9 cellular contexts compared by ENCODE assay signal in genomic region chr11:128716231-128716630, GRCh38. TPM values are rescaled to one million over a fixed set of nuclear protein-coding genes. Genes with fewer than 3 reads are reported as not detected.
A peak's percentile ranks its signal among the peaks of the same experiment; 100 is the strongest.
DNase-seq lines count a peak whose midpoint lies in the region; ATAC-seq and TF ChIP-seq lines count a peak whose summit lies in the region.
"Had no signal": no experiment of that assay in that cellular context is flagged by ENCODE, and none has a peak within 500 bp of the region (broad histone marks: within the 10 kb centered on the region; RNA-seq: fewer than 3 reads in every experiment).

No MANE protein-coding gene starts in this region.

- H3K4me1 Mint-ChIP-seq in nephron = peaks cover 58% of the 10 kb centered on the region

- no peak for TF ChIP-seq CTCF in nephron (IDR thresholded peaks at IDR 0.05; ENCODE audit: unreplicated experiment in 3 of 3)
- no peak for TF ChIP-seq CTCF in BE2C (IDR thresholded peaks at IDR 0.05; ENCODE audit: low read depth, low read length)

- DNase-seq in CD1c-positive myeloid dendritic cell (ENCODE audit: extremely low spot score) = peak; percentile 56
- no peak for DNase-seq in caudate nucleus (lab: John Stamatoyannopoulos, UW)
- no peak for DNase-seq in AML-193 (lab: John Stamatoyannopoulos, UW)
- no peak for DNase-seq in BE2C
- DNase-seq: SHP77 treated with DMSO at 0.1 percent for 48 hours had no signal

- peak overlapping the region; percentile 92 for H3K27ac ChIP-seq in KOPT-K1 (ENCODE audit: low read depth, low read length, poor library complexity, severe bottlenecking)
- H3K27ac ChIP-seq in caudate nucleus (ENCODE audit: low read depth, low read length) = peak overlapping the region; percentile 40

- H3K9me3 ChIP-seq in KOPT-K1 (ENCODE audit: insufficient read depth, low read length, poor library complexity, severe bottlenecking) (peaks cover 11% of the 10 kb centered on the region), BE2C (no peaks in the 10 kb centered on the region)

- peaks cover 19% of the 10 kb centered on the region for H3K27me3 Mint-ChIP-seq in nephron (ENCODE audit: low read depth)

- ATAC-seq in GM18511 (IDR thresholded peaks at IDR 0.05; ENCODE audit: unreplicated experiment) (no peak), HG02938 (IDR thresholded peaks at IDR 0.05; ENCODE audit: unreplicated experiment) (no peak)

- H3K36me3 ChIP-seq in KOPT-K1 (ENCODE audit: insufficient read depth, low read length) = peaks cover 7% of the 10 kb centered on the region; the same call in 1 of the 2 replicates
- no peaks in the 10 kb centered on the region for H3K36me3 ChIP-seq in BE2C

- peaks cover 15% of the 10 kb centered on the region for H3K36me3 Mint-ChIP-seq in nephron (ENCODE audit: low read depth)

- H3K9me3 Mint-ChIP-seq in nephron = no peaks in the 10 kb centered on the region

- peak overlapping the region in 2 of 3 experiments; percentile 16 to 31 for H3K4me3 Mint-ChIP-seq in nephron

- no peaks in the 10 kb centered on the region for H3K27me3 ChIP-seq in BE2C

- H3K4me1 ChIP-seq in BE2C = peaks cover 16% of the 10 kb centered on the region

- H3K27ac Mint-ChIP-seq in nephron = peak overlapping the region; percentile 83 to 92 (median 92)

- H3K4me3 ChIP-seq in BE2C (ENCODE audit: low read depth, low read length) = no peak overlapping the region

RNA-seq across cellular contexts. Expression of gene FLI1, which starts 22.4 kb away (rescaled TPM):
- 2.7 TPM for polyA plus RNA-seq in BE2C (2012; ENCODE audit: insufficient read depth, insufficient read length, low read depth)
